ENCODE assay signal across 18 cellular contexts in the genomic region with DNA sequence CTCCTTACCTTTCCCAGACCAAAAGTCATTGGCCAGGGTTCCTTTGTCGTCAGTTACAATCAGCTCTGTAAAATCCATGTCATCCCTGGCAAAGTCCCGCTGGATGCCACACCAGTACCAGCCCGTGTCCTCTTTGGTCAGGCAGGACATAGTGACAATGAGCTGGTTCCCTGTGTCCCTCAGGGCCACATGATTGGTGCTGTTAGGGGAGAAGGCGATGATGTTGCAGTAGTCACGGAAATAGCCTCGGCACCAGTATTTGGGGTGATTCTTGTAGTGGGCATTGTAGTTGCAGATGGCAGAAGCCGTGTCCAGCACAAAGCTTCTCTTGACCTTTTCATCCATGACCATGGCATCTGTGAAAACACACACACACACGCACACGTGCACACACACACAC. TPM values are rescaled to one million over a fixed set of nuclear protein-coding genes. Genes with fewer than 3 reads are reported as not detected.
"Had no signal": no experiment of that assay in that cellular context is flagged by ENCODE, and none has a peak within 500 bp of the region (broad histone marks: within the 10 kb centered on the region; RNA-seq: fewer than 3 reads in every experiment).

No MANE protein-coding gene starts in this region.

- H3K4me1 ChIP-seq: ascending aorta, breast epithelium, right lobe of liver had no signal

- ATAC-seq: activated CD4-positive, CD25-positive, alpha-beta regulatory T cell treated with anti-CD3 and anti-CD28 coated beads, Interleukin-2, amount 50 U/mL, for 24 hours; activated T-helper 17 cell treated with anti-CD3 and anti-CD28 coated beads, Interleukin-2, amount 50 U/mL, for 72 hours; SK-N-SH treated with all-trans-retinoic acid at 6 μM for 48 hours had no signal

- H3K27me3 ChIP-seq: ascending aorta, breast epithelium, ovary, right lobe of liver had no signal

- H3K27ac ChIP-seq: ovary had no signal

- H3K9me3 ChIP-seq: ascending aorta, breast epithelium, ovary, right lobe of liver had no signal

- H3K4me3 ChIP-seq: ascending aorta, breast epithelium, ovary, right lobe of liver had no signal

- H3K36me3 ChIP-seq: ascending aorta, breast epithelium, ovary, right lobe of liver had no signal

- DNase-seq: activated naive CD4-positive, alpha-beta T cell treated with Interleukin-2 at 50 U/mL for 16 hours; erythroblast; glutamatergic neuron; ovary; right lobe of liver; stimulated activated CD4-positive, alpha-beta T cell treated with anti-CD3 and anti-CD28 coated beads, Interleukin-1b, Interleukin-23, amount 100 ng/mL, for 48 hours; T-helper 1 cell; T1000 had no signal

RNA-seq across cellular contexts. Expression of a gene that starts 14.8 kb away (rescaled TPM):
- total RNA-seq: activated T-helper 17 cell treated with anti-CD3 and anti-CD28 coated beads, Interleukin-2, amount 50 U/mL, for 72 hours; kidney epithelial cell; myocyte; pulmonary artery endothelial cell had no signal
- polyA plus RNA-seq: neural cell had no signal

RNA-seq across cellular contexts. Expression of a gene that starts 14.8 kb away (rescaled TPM):
- total RNA-seq: dermis microvascular lymphatic vessel endothelial cell, kidney epithelial cell, myocyte, pulmonary artery endothelial cell had no signal
- polyA plus RNA-seq: neural cell had no signal
